ENCODE assay signal across 1 cellular context in genomic region chr15:66481107-66481856, GRCh38.
TF ChIP-seq lines count a peak whose summit lies in the region.

No MANE protein-coding gene starts in this region.

TF ChIP-seq in K562, 482 proteins besides CTCF, POLR2A, EP300 and RAD21 (continued from another document):
- TF ChIP-seq HMBOX1 (IDR thresholded peaks at IDR 0.05) (no peak; the same call in 1 of the 2 replicates), ZBTB7A (IDR thresholded peaks at IDR 0.05; ENCODE audit: borderline replicate concordance, control insufficient read depth, low read depth, low read length) (no peak), CREB3L1 (IDR thresholded peaks at IDR 0.05; ENCODE audit: borderline replicate concordance, low read depth) (no peak), SMAD1 (IDR thresholded peaks at IDR 0.05; ENCODE audit: low read depth, low read length, partially characterized antibody) (no peak), ZNF830 (CRISPR knock-in tag; IDR thresholded peaks at IDR 0.05) (no peak), HCFC1 (IDR thresholded peaks at IDR 0.05; ENCODE audit: low read depth, low read length) (no peak), KLF10 (CRISPR knock-in tag; IDR thresholded peaks at IDR 0.05) (no peak), ZNF140 (CRISPR knock-in tag; IDR thresholded peaks at IDR 0.05) (no peak), CC2D1A (IDR thresholded peaks at IDR 0.05) (peak; percentile 70; the same call in 1 of the 2 replicates), ZNF384 (IDR thresholded peaks at IDR 0.05; ENCODE audit: low read depth, low read length) (peak; percentile 78), NUFIP1 (IDR thresholded peaks at IDR 0.05; ENCODE audit: partially characterized antibody) (no peak), NCOA1 (IDR thresholded peaks at IDR 0.05; ENCODE audit: low read depth) (peak; percentile 42; the same call in 1 of the 2 replicates), NR3C1 (CRISPR knock-in tag; IDR thresholded peaks at IDR 0.05) (no peak), THRA (IDR thresholded peaks at IDR 0.05) (no peak), TFE3 (CRISPR knock-in tag; IDR thresholded peaks at IDR 0.05) (no peak), SMARCE1 (IDR thresholded peaks at IDR 0.05) (peak; percentile 60; the same call in 1 of the 2 replicates), PHB2 (IDR thresholded peaks at IDR 0.05; ENCODE audit: low read depth) (peak; percentile 20; the same call in 1 of the 2 replicates)
